24 cellular contexts compared by ENCODE assay signal in the genomic region with DNA sequence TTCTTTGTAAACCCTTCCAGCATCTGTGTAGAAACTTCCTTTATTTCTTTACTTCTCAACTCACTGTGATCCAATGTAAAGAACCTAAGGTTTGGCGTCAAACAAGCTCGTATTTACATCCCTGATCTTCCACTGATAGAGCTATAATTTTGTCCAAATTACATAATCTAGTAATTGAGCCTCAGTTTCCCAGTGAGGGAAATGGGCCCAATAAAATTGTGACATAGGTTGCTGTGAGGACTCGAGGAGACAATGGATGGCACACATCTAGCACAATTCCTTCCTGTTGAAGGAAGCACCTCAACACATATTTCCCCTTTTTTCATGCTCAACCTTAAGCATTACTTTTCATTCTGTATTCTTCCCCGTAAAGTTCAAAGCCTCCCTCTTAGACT.
"Had no signal": no experiment of that assay in that cellular context is flagged by ENCODE, and none has a peak within 500 bp of the region (broad histone marks: within the 10 kb centered on the region; RNA-seq: fewer than 3 reads in every experiment).

No MANE protein-coding gene starts in this region.

- ATAC-seq: left ventricle myocardium superior; lower lobe of right lung; stimulated activated effector memory CD8-positive, alpha-beta T cell treated with anti-CD3 and anti-CD28 coated beads, Interleukin-12 subunit alpha, Interleukin-12 subunit beta, amount 100 ng/mL, for 72 hours had no signal

- H3K36me3 Mint-ChIP-seq: stimulated activated effector memory CD8-positive, alpha-beta T cell treated with anti-CD3 and anti-CD28 coated beads, Interleukin-12 subunit alpha, Interleukin-12 subunit beta, amount 100 ng/mL, for 72 hours had no signal

- H3K27ac ChIP-seq: dorsolateral prefrontal cortex, esophagus squamous epithelium, heart right ventricle, lower lobe of right lung, prostate gland, right atrium auricular region, sigmoid colon, stomach, thyroid gland had no signal

- DNase-seq: dorsolateral prefrontal cortex; effector CD4-positive, alpha-beta T cell; esophagus squamous epithelium; foreskin melanocyte; glutamatergic neuron; heart right ventricle; hippocampal formation; islet precursor cell; kidney glomerular epithelial cell; left ventricle myocardium superior; lower lobe of right lung; nephron progenitor cell; nucleus accumbens; sigmoid colon; stimulated activated CD4-positive, alpha-beta T cell treated with anti-CD3 and anti-CD28 coated beads, Interleukin-2, amount 100 ng/mL, for 24 hours; stimulated activated CD4-positive, alpha-beta T cell treated with anti-CD3 and anti-CD28 coated beads, Interleukin-4, amount 100 ng/mL, for 24 hours; stimulated activated naive CD4-positive, alpha-beta T cell treated with Interleukin-2 at 50 U/mL for 16 hours; stomach; thyroid gland had no signal

- H3K4me3 ChIP-seq: dorsolateral prefrontal cortex, esophagus squamous epithelium, heart right ventricle, lower lobe of right lung, prostate gland, right atrium auricular region, sigmoid colon, stomach, thyroid gland had no signal

- H3K27ac Mint-ChIP-seq: type B pancreatic cell had no signal

- H3K36me3 ChIP-seq: esophagus squamous epithelium, heart right ventricle, lower lobe of right lung, prostate gland, right atrium auricular region, sigmoid colon, stomach, thyroid gland had no signal

- H3K4me3 Mint-ChIP-seq: nephron progenitor cell; stimulated activated effector memory CD8-positive, alpha-beta T cell treated with anti-CD3 and anti-CD28 coated beads, Interleukin-12 subunit alpha, Interleukin-12 subunit beta, amount 100 ng/mL, for 72 hours; type B pancreatic cell had no signal

- H3K4me1 ChIP-seq: esophagus squamous epithelium, prostate gland had no signal

- H3K27me3 ChIP-seq: dorsolateral prefrontal cortex, esophagus squamous epithelium, right atrium auricular region, sigmoid colon, stomach, thyroid gland had no signal

- H3K9me3 ChIP-seq: esophagus squamous epithelium, heart right ventricle, lower lobe of right lung, prostate gland, right atrium auricular region, sigmoid colon, stomach, thyroid gland had no signal

- FAIRE-seq: colon had no signal
